ENCODE assay signal across 14 cellular contexts in genomic region chr10:87089746-87090145, GRCh38. TPM values are rescaled to one million over a fixed set of nuclear protein-coding genes. Genes with fewer than 3 reads are reported as not detected.
DNase-seq lines count a peak whose midpoint lies in the region; ATAC-seq and TF ChIP-seq lines count a peak whose summit lies in the region.
"Had no signal": no experiment of that assay in that cellular context is flagged by ENCODE, and none has a peak within 500 bp of the region (broad histone marks: within the 10 kb centered on the region; RNA-seq: fewer than 3 reads in every experiment).

No MANE protein-coding gene starts in this region.

- no peak overlapping the region for H3K27ac ChIP-seq in HEK293 (ENCODE audit: extremely low read depth, low read depth, low read length)
- no peak overlapping the region for H3K27ac ChIP-seq in ascending aorta
- H3K27ac ChIP-seq: BLaER1, SK-N-MC had no signal

- TF ChIP-seq CTCF in HEK293 (tag by site-specific recombination; IDR thresholded peaks at IDR 0.05) (no peak), fibroblast of mammary gland (conservative IDR thresholded peaks at IDR 0.05; ENCODE audit: control insufficient read depth, insufficient read depth, low read depth, low read length) (no peak), ascending aorta (IDR thresholded peaks at IDR 0.05) (no peak)

- intact Hi-C loops in ascending aorta (cut with DNase I) = loop anchor here (10.0 kb wide), 1 partner anchor 425 kb away; the partner anchor contains the start of gene LDB3

- no peaks in the 10 kb centered on the region for H3K27me3 ChIP-seq in ascending aorta
- H3K27me3 ChIP-seq: BLaER1 had no signal

- H3K4me3 ChIP-seq in HEK293 (ENCODE audit: low read depth, low read length) (no peak overlapping the region), fibroblast of mammary gland (ENCODE audit: control insufficient read depth, low read depth, low read length) (no peak overlapping the region), ascending aorta (no peak overlapping the region)
- H3K4me3 ChIP-seq: BLaER1, SK-N-MC had no signal

- H3K27ac Mint-ChIP-seq in T-helper 17 cell = peak overlapping the region; percentile 96
- no peak overlapping the region for H3K27ac Mint-ChIP-seq in stimulated activated effector memory CD8-positive, alpha-beta T cell treated with anti-CD3 and anti-CD28 coated beads, Interleukin-12 subunit alpha, Interleukin-12 subunit beta, amount 100 ng/mL, for 72 hours

- CTCF ChIA-PET in HEK293 (lab: Yijun Ruan, JAX) = interaction anchor here (0.9 kb wide), 1 partner anchor 150 kb away, joined by 3 read pairs; no protein-coding TSS in a partner anchor

- H3K4me1 ChIP-seq in HEK293 (ENCODE audit: control insufficient read depth, insufficient read depth, low read length) = peaks cover 15% of the 10 kb centered on the region; the same call in 1 of the 2 replicates
- peaks cover 3 to 34% of the 10 kb centered on the region in 2 donors for H3K4me1 ChIP-seq in ascending aorta

- no peaks in the 10 kb centered on the region for H3K27me3 Mint-ChIP-seq in T-helper 17 cell

- POLR2A ChIA-PET in HEK293 (lab: Yijun Ruan, JAX) = no interaction called here

- H3K4me1 Mint-ChIP-seq in T-helper 17 cell = peaks cover 61% of the 10 kb centered on the region
- H3K4me1 Mint-ChIP-seq in stimulated activated effector memory CD8-positive, alpha-beta T cell treated with anti-CD3 and anti-CD28 coated beads, Interleukin-12 subunit alpha, Interleukin-12 subunit beta, amount 100 ng/mL, for 72 hours = peaks cover 67% of the 10 kb centered on the region

- no peaks in the 10 kb centered on the region for H3K9me3 ChIP-seq in HEK293 (ENCODE audit: control insufficient read depth, insufficient read depth, low read depth, low read length)
- H3K9me3 ChIP-seq in T-helper 17 cell (ENCODE audit: control insufficient read depth, low read length, poor library complexity, severe bottlenecking) = no peaks in the 10 kb centered on the region
- H3K9me3 ChIP-seq in ascending aorta = no peaks in the 10 kb centered on the region

- no peak for DNase-seq in T-helper 17 cell
- DNase-seq in fibroblast of mammary gland (ENCODE audit: low read depth) = peak; percentile 11
- no peak for DNase-seq in stimulated activated effector memory CD8-positive, alpha-beta T cell treated with anti-CD3 and anti-CD28 coated beads, Interleukin-12 subunit alpha, Interleukin-12 subunit beta, amount 100 ng/mL, for 72 hours (ENCODE audit: low spot score in 2 of 2)
- no peak for DNase-seq in ascending aorta (ENCODE audit: low spot score in 2 of 2)
- DNase-seq in NK-92 (lab: John Stamatoyannopoulos, UW; ENCODE audit: unreplicated experiment) = no peak
- DNase-seq: EL, NCI-H1048, NCI-H2107, NCI-H446 had no signal

- H3K36me3 Mint-ChIP-seq in T-helper 17 cell (ENCODE audit: low read depth) = no peaks in the 10 kb centered on the region
- H3K36me3 Mint-ChIP-seq in stimulated activated effector memory CD8-positive, alpha-beta T cell treated with anti-CD3 and anti-CD28 coated beads, Interleukin-12 subunit alpha, Interleukin-12 subunit beta, amount 100 ng/mL, for 72 hours = peaks cover 85% of the 10 kb centered on the region

- no peaks in the 10 kb centered on the region for H3K9me3 Mint-ChIP-seq in stimulated activated effector memory CD8-positive, alpha-beta T cell treated with anti-CD3 and anti-CD28 coated beads, Interleukin-12 subunit alpha, Interleukin-12 subunit beta, amount 100 ng/mL, for 72 hours

- peaks cover 0 to 18% of the 10 kb centered on the region in 2 experiments; a peak in 1 of 3 replicates for H3K36me3 ChIP-seq in HEK293 (ENCODE audit: control insufficient read depth in 2 of 2, insufficient read depth in 1 of 2, low read length in 2 of 2)
- H3K36me3 ChIP-seq in ascending aorta = no peaks in the 10 kb centered on the region

- no peak overlapping the region for H3K4me3 Mint-ChIP-seq in T-helper 17 cell
- H3K4me3 Mint-ChIP-seq in stimulated activated effector memory CD8-positive, alpha-beta T cell treated with anti-CD3 and anti-CD28 coated beads, Interleukin-12 subunit alpha, Interleukin-12 subunit beta, amount 100 ng/mL, for 72 hours = peak overlapping the region; percentile 7

- ATAC-seq in T-helper 17 cell (no peak), HG03159 (IDR thresholded peaks at IDR 0.05; ENCODE audit: unreplicated experiment) (no peak)
- no peak for ATAC-seq in stimulated activated effector memory CD8-positive, alpha-beta T cell treated with anti-CD3 and anti-CD28 coated beads, Interleukin-12 subunit alpha, Interleukin-12 subunit beta, amount 100 ng/mL, for 72 hours
- ATAC-seq: Right ventricle myocardium inferior had no signal

TF ChIP-seq in HEK293, 187 proteins besides CTCF, POLR2A, EP300 and RAD21:
- TF ChIP-seq PRDM6 (tag by site-specific recombination; IDR thresholded peaks at IDR 0.05) (peak; percentile 56; the same call in 1 of the 2 replicates), ZNF610 (tag by site-specific recombination; IDR thresholded peaks at IDR 0.05; ENCODE audit: borderline replicate concordance) (no peak), ZNF16 (tag by site-specific recombination; IDR thresholded peaks at IDR 0.05; ENCODE audit: low read depth) (no peak)

RNA-seq across cellular contexts. Expression of gene GLUD1, which starts 4.9 kb away (rescaled TPM):
- total RNA-seq in T-helper 17 cell (100 to 1,000 TPM; 107 TPM), ascending aorta (134 TPM)

RNA-seq across cellular contexts. Expression of gene SHLD2, which starts 5.3 kb away (rescaled TPM):
- total RNA-seq in T-helper 17 cell = 10 to 100 TPM; 28.9 to 31.3 TPM
- total RNA-seq in ascending aorta = 19.7 TPM
